8 cellular contexts compared by ENCODE assay signal in genomic region chr14:88492272-88493089, GRCh38.
A peak's percentile ranks its signal among the peaks of the same experiment; 100 is the strongest.
DNase-seq lines count a peak whose midpoint lies in the region; ATAC-seq, FAIRE-seq and TF ChIP-seq lines count a peak whose summit lies in the region.

No MANE protein-coding gene starts in this region.

- H3K4me3 ChIP-seq in right lobe of liver: no peak overlapping the region

- intact Hi-C loops in CD4-positive, alpha-beta T cell (cut with DNase I, micrococcal nuclease): loop anchor here (1.0 to 5.0 kb wide), 5 partner anchors 70 to 1420 kb away; partner anchors contain the start of gene ZC3H14 (in 2 of the 2)
- intact Hi-C loops in right lobe of liver (cut with DNase I): loop anchor here in 1 of 2 donors (10.0 kb wide), 1 partner anchor 62 kb away; the partner anchor contains the start of gene PTPN21

- POLR2A ChIA-PET in CD4-positive, alpha-beta T cell (lab: Charles Lee): no interaction called here

- H3K36me3 Mint-ChIP-seq in CD4-positive, alpha-beta T cell (ENCODE audit: low read depth): no peaks in the 10 kb centered on the region

- FAIRE-seq in GM19239 (lab: Jason Lieb, UNC): peak; percentile 97

- TF ChIP-seq POLR2A in right lobe of liver (IDR thresholded peaks at IDR 0.05): no peak

- peak; percentile 72 for ATAC-seq in CD4-positive, alpha-beta T cell (ENCODE audit: poor library complexity)
- ATAC-seq in HG03280 (IDR thresholded peaks at IDR 0.05; ENCODE audit: unreplicated experiment): peak; percentile 96
- ATAC-seq in right lobe of liver: peak; percentile 97 to 99 (median 98)

- H3K27ac ChIP-seq in CD4-positive, alpha-beta T cell (ENCODE audit: low read depth, low read length): no peak overlapping the region
- H3K27ac ChIP-seq in right lobe of liver: no peak overlapping the region

- H3K4me1 ChIP-seq in right lobe of liver: no peaks in the 10 kb centered on the region

- H3K9me3 ChIP-seq in CD4-positive, alpha-beta T cell (ENCODE audit: control insufficient read depth, low read length): no peaks in the 10 kb centered on the region
- no peaks in the 10 kb centered on the region for H3K9me3 ChIP-seq in right lobe of liver

- WGBS in right lobe of liver (ENCODE audit: insufficient coverage, low coverage, low lambda C conversion rate, missing lambda C conversion rate): 43% methylated on average over 9 of the region's 12 CpGs

- H3K4me1 Mint-ChIP-seq in CD4-positive, alpha-beta T cell (ENCODE audit: low read depth): no peaks in the 10 kb centered on the region

- H3K27me3 Mint-ChIP-seq in CD4-positive, alpha-beta T cell: peaks cover 5% of the 10 kb centered on the region

- no peaks in the 10 kb centered on the region for H3K27me3 ChIP-seq in CD4-positive, alpha-beta T cell (ENCODE audit: control insufficient read depth, insufficient read depth, low read length)
- H3K27me3 ChIP-seq in right lobe of liver: no peaks in the 10 kb centered on the region

- no peak overlapping the region for H3K4me3 Mint-ChIP-seq in CD4-positive, alpha-beta T cell

- CTCF ChIA-PET in CD4-positive, alpha-beta T cell (lab: Charles Lee): interaction anchor here (1.0 kb wide), 2 partner anchors 67 to 376 kb away, joined by 3 read pairs; no protein-coding TSS in a partner anchor

- H3K9me3 Mint-ChIP-seq in CD4-positive, alpha-beta T cell: no peaks in the 10 kb centered on the region

- TF ChIP-seq CTCF in CD4-positive, alpha-beta T cell (IDR thresholded peaks at IDR 0.05): peak; percentile 85
- peak; percentile 87 to 97 (median 93) for TF ChIP-seq CTCF in right lobe of liver (IDR thresholded peaks at IDR 0.05)

- peaks cover 0 to 4% (median 0%) of the 10 kb centered on the region in 4 donors for H3K36me3 ChIP-seq in right lobe of liver

- DNase-seq in CD4-positive, alpha-beta T cell: peak; percentile 22 to 58 (median 39)
- DNase-seq in GM19239 (ENCODE audit: insufficient read length, low spot score) (peak; percentile 54), NCI-H510A treated with DMSO at 0.1 percent for 48 hours (lab: John Stamatoyannopoulos, UW) (peak; percentile 83), dedifferentiated amniotic fluid mesenchymal stem cell (ENCODE audit: extremely low spot score) (peak; percentile 82), right lobe of liver (peak in 1 of 3 donors; percentile 65)
- peak; percentile 49 to 74 for DNase-seq in activated CD4-positive, alpha-beta T cell treated with anti-CD3 and anti-CD28 coated beads for 4 hours
- peak; percentile 33 for DNase-seq in stimulated activated CD8-positive, alpha-beta memory T cell treated with anti-CD3 and anti-CD28 coated beads, Interleukin-12 subunit alpha, Interleukin-12 subunit beta, amount 100 ng/mL, for 1 hour (ENCODE audit: low read depth)

- H3K27ac Mint-ChIP-seq in CD4-positive, alpha-beta T cell: no peak overlapping the region
